ENCODE assay signal across 9 cellular contexts in genomic region chr5:80569961-80570786, GRCh38. TPM values are rescaled to one million over a fixed set of nuclear protein-coding genes. Genes with fewer than 3 reads are reported as not detected.
DNase-seq lines count a peak whose midpoint lies in the region; ATAC-seq, FAIRE-seq and TF ChIP-seq lines count a peak whose summit lies in the region.
"Had no signal": no experiment of that assay in that cellular context is flagged by ENCODE, and none has a peak within 500 bp of the region (broad histone marks: within the 10 kb centered on the region; RNA-seq: fewer than 3 reads in every experiment).

TSS of gene ANKRD34B (minus strand) at chr5:80570280. CDS start at chr5:80560019, 10,261 bp downstream.

- H3K4me2 ChIP-seq in GM23248 (ENCODE audit: unreplicated experiment) = peak within 1 kb of the TSS; percentile 23
- H3K4me2 ChIP-seq in osteoblast (ENCODE audit: insufficient read depth, low read length) = peak within 1 kb of the TSS; percentile 66

- H3K9me3 ChIP-seq in CD4-positive, alpha-beta memory T cell (ENCODE audit: control insufficient read depth in 1 of 2, low read length in 2 of 2) = no peaks in the 10 kb centered on the region
- H3K9me3 ChIP-seq in GM23248 (ENCODE audit: low read depth) = no peaks in the 10 kb centered on the region
- no peaks in the 10 kb centered on the region for H3K9me3 ChIP-seq in T-helper 17 cell (ENCODE audit: control insufficient read depth, low read length, poor library complexity, severe bottlenecking)
- peaks cover 4% of the 10 kb centered on the region for H3K9me3 ChIP-seq in osteoblast (ENCODE audit: low read depth, low read length)
- no peaks in the 10 kb centered on the region for H3K9me3 ChIP-seq in small intestine (ENCODE audit: control insufficient read depth, low read depth)

- no peaks in the 10 kb centered on the region for H3K36me3 ChIP-seq in CD4-positive, alpha-beta memory T cell (ENCODE audit: insufficient read depth, low read length)
- no peaks in the 10 kb centered on the region for H3K36me3 ChIP-seq in GM23248 (ENCODE audit: low read depth)
- no peaks in the 10 kb centered on the region for H3K36me3 ChIP-seq in osteoblast (ENCODE audit: insufficient read depth, low read length)
- no peaks in the 10 kb centered on the region for H3K36me3 ChIP-seq in small intestine (ENCODE audit: control insufficient read depth in 2 of 2, insufficient read depth in 2 of 2, low read length in 2 of 2)

- no peaks in the 10 kb centered on the region for H4K20me1 ChIP-seq in GM23248 (ENCODE audit: insufficient read depth)
- no peaks in the 10 kb centered on the region for H4K20me1 ChIP-seq in osteoblast (ENCODE audit: insufficient read depth, low read length)

- H3K27me3 Mint-ChIP-seq in CD4-positive, alpha-beta memory T cell = peaks cover 49 to 51% of the 10 kb centered on the region in 2 donors
- H3K27me3 Mint-ChIP-seq in T-helper 17 cell = peaks cover 76% of the 10 kb centered on the region

- ATAC-seq in T-helper 17 cell = peak; percentile 33

- POLR2A ChIA-PET in CD4-positive, alpha-beta memory T cell (lab: Charles Lee; ENCODE audit: partially characterized antibody) = no interaction called here

- peaks cover 1 to 13% (median 6%) of the 10 kb centered on the region in 4 donors for H3K4me1 Mint-ChIP-seq in CD4-positive, alpha-beta memory T cell
- H3K4me1 Mint-ChIP-seq in T-helper 17 cell = no peaks in the 10 kb centered on the region

- no peak within 1 kb of the TSS for H3K9ac ChIP-seq in GM23248

- H3K79me2 ChIP-seq in GM23248 (ENCODE audit: insufficient read depth) = no peaks in the 10 kb centered on the region
- H3K79me2 ChIP-seq in osteoblast (ENCODE audit: insufficient read depth, low read length) = no peaks in the 10 kb centered on the region

- H2AFZ ChIP-seq in GM23248 = peak within 1 kb of the TSS; percentile 58
- H2AFZ ChIP-seq in osteoblast (ENCODE audit: low read length) = peak within 1 kb of the TSS; percentile 47

- H3K36me3 Mint-ChIP-seq in CD4-positive, alpha-beta memory T cell = no peaks in the 10 kb centered on the region
- H3K36me3 Mint-ChIP-seq in T-helper 17 cell (ENCODE audit: low read depth) = peaks cover 9% of the 10 kb centered on the region

- H3K4me1 ChIP-seq in CD4-positive, alpha-beta memory T cell (ENCODE audit: insufficient read depth, low read length) = no peaks in the 10 kb centered on the region
- H3K4me1 ChIP-seq in GM23248 (ENCODE audit: insufficient read depth) (no peaks in the 10 kb centered on the region), osteoblast (ENCODE audit: insufficient read depth, low read length) (no peaks in the 10 kb centered on the region), small intestine (ENCODE audit: control insufficient read depth in 2 of 2, insufficient read depth in 1 of 2, low read depth in 1 of 2, low read length in 1 of 2) (no peaks in the 10 kb centered on the region)

- H3K4me3 Mint-ChIP-seq in CD4-positive, alpha-beta memory T cell = peak within 1 kb of the TSS; percentile 48 to 86 (median 70)
- peak within 1 kb of the TSS; percentile 86 for H3K4me3 Mint-ChIP-seq in T-helper 17 cell

- in situ Hi-C loops in GM23248 (cut with MboI) = no loop called here
- in situ Hi-C loops in G401 (cut with HindIII; ENCODE audit: low sequenced_read_pairs) = no loop called here

- H3K9me3 Mint-ChIP-seq in CD4-positive, alpha-beta memory T cell = peaks cover 0 to 2% (median 0%) of the 10 kb centered on the region in 8 donors

- no peaks in the 10 kb centered on the region for H3K9me2 ChIP-seq in GM23248 (ENCODE audit: insufficient read depth)

- no peak within 1 kb of the TSS for H3K27ac ChIP-seq in CD4-positive, alpha-beta memory T cell (ENCODE audit: low read depth, low read length)
- H3K27ac ChIP-seq in GM23248 (no peak within 1 kb of the TSS), osteoblast (ENCODE audit: low read depth, low read length) (no peak within 1 kb of the TSS), small intestine (ENCODE audit: low read depth in 1 of 2, low read length in 1 of 2) (no peak within 1 kb of the TSS)

- FAIRE-seq in small intestine (lab: Jason Lieb, UNC) = no peak

- intact Hi-C loops in CD4-positive, alpha-beta memory T cell (cut with micrococcal nuclease) = no loop called here

- H3K27ac Mint-ChIP-seq in CD4-positive, alpha-beta memory T cell = no peak within 1 kb of the TSS
- no peak within 1 kb of the TSS for H3K27ac Mint-ChIP-seq in T-helper 17 cell

- CTCF ChIA-PET in CD4-positive, alpha-beta memory T cell (lab: Charles Lee; ENCODE audit: partially characterized antibody) = no interaction called here

- peaks cover 16% of the 10 kb centered on the region for H3K27me3 ChIP-seq in CD4-positive, alpha-beta memory T cell (ENCODE audit: insufficient read depth, low read length)
- H3K27me3 ChIP-seq in GM23248 (replicated peaks; ENCODE audit: insufficient read depth) = peaks cover 44% of the 10 kb centered on the region
- H3K27me3 ChIP-seq in osteoblast (ENCODE audit: insufficient read depth, low read length) = peaks cover 84% of the 10 kb centered on the region
- peaks cover 19 to 34% of the 10 kb centered on the region in 2 donors for H3K27me3 ChIP-seq in small intestine (ENCODE audit: control insufficient read depth in 2 of 2, insufficient read depth in 2 of 2, low read length in 2 of 2)

- 5% methylated on average over 39 to 69 of the region's 73 CpGs for WGBS in GM23248 (ENCODE audit: low coverage in 1 of 2, low lambda C conversion rate in 2 of 2, missing lambda C conversion rate in 2 of 2), 2 experiments
- WGBS in small intestine, 3 donors = 2 to 5% (median 5%) methylated on average over 49 to 73 of the region's 73 CpGs

- no peak within 1 kb of the TSS for H3K4me3 ChIP-seq in CD4-positive, alpha-beta memory T cell (ENCODE audit: low read length in 2 of 2)
- H3K4me3 ChIP-seq in GM23248 = peak within 1 kb of the TSS; percentile 41
- H3K4me3 ChIP-seq in fibroblast of mammary gland (ENCODE audit: control insufficient read depth, low read depth, low read length) = peak within 1 kb of the TSS; percentile 13
- peak within 1 kb of the TSS; percentile 52 for H3K4me3 ChIP-seq in osteoblast (ENCODE audit: insufficient read depth, low read length)
- peak within 1 kb of the TSS in 1 of 2 donors; percentile 48 for H3K4me3 ChIP-seq in small intestine (ENCODE audit: low read depth in 1 of 2, low read length in 2 of 2)

- DNase-seq in CD4-positive, alpha-beta memory T cell = no peak
- DNase-seq in GM23248 (peak; percentile 26), T-helper 17 cell (no peak), fibroblast of mammary gland (ENCODE audit: low read depth) (peak; percentile 2), osteoblast (ENCODE audit: insufficient read length, low spot score, missing footprints) (peak; percentile 83), G401 (ENCODE audit: low spot score) (no peak), OCI-M1 (lab: John Stamatoyannopoulos, UW) (no peak), small intestine (no peak)

- no peak for TF ChIP-seq CTCF in fibroblast of mammary gland (conservative IDR thresholded peaks at IDR 0.05; ENCODE audit: control insufficient read depth, insufficient read depth, low read depth, low read length)
- no peak for TF ChIP-seq CTCF in osteoblast (IDR thresholded peaks at IDR 0.05; ENCODE audit: extremely low read depth, low read depth, low read length)

- no peaks in the 10 kb centered on the region for H3F3A ChIP-seq in GM23248 (ENCODE audit: insufficient read depth)

RNA-seq across cellular contexts. Expression of gene ANKRD34B, which starts in this region (rescaled TPM):
- not detected for total RNA-seq in CD4-positive, alpha-beta memory T cell
- polyA plus RNA-seq in CD4-positive, alpha-beta memory T cell = not detected
- not detected in 2 replicates for total RNA-seq in GM23248 (2014; rRNA removed; shearing (Covaris generic))
- polyA plus RNA-seq in GM23248 (2016; fragmentation: Nextera tagmentation; extraction: Ambion mirVana) = not detected in 2 replicates
- total RNA-seq in T-helper 17 cell = not detected
- total RNA-seq in osteoblast = not detected in 2 replicates
- total RNA-seq in G401 (2014; rRNA removed; shearing (Covaris generic)) = 0.17 TPM in 1 of 2 replicates, not detected in the other
- not detected for polyA plus RNA-seq in small intestine
- total RNA-seq: LHCN-M2 had no signal

Comparison
In these comparisons a context has a peak if more than half of its experiments do, and no peak if none do; other contexts are left out.
1. Peak in DNase-seq, H3K4me3 ChIP-seq and H3K4me2 ChIP-seq in GM23248; RNA of the gene not detected or under 1 TPM.
2. Peak in ATAC-seq in T-helper 17 cell; RNA of the gene not detected or under 1 TPM.
3. Peak in DNase-seq, H3K4me3 ChIP-seq and H3K4me2 ChIP-seq in osteoblast; RNA of the gene not detected or under 1 TPM.